In the genomic region with DNA sequence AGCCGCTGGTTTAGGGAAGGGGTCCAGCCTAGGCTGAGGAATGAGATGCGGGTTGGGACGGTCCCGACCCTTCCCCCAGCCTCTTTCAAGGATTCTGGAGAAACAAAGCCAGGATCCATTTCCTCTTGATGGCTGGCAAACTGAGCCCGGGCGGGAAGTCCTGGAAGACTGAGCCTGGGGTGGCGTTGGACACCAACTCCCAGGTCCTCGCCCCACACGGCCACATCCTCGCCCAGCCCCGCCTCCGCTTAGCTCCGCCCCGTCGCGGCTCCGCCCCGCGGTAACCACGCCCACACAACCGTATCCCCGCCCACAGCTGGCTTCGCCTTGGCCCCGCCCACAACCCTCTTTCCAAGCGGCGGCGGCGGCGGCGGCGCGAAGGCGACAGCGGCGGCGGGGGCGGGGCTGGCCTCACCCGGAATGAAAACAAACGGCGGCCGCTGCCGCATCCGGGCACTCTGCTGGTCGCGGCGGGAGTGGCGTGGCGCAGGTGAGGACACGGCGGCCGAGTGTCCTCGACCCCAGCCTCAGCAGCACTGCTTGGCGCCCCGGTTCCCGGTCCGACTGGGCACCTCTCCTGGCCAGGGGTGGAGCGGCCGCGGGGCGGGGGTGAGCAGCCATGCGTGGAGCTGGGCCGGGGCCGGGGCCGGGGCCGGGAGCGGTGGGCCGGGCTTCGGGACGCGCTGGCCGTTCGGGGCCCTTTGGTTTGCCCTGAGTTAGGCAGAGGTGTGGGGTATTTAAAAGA, we compare ENCODE assay signal across 1 cellular context.
TF ChIP-seq lines count a peak whose summit lies in the region.

A gene with protein sequence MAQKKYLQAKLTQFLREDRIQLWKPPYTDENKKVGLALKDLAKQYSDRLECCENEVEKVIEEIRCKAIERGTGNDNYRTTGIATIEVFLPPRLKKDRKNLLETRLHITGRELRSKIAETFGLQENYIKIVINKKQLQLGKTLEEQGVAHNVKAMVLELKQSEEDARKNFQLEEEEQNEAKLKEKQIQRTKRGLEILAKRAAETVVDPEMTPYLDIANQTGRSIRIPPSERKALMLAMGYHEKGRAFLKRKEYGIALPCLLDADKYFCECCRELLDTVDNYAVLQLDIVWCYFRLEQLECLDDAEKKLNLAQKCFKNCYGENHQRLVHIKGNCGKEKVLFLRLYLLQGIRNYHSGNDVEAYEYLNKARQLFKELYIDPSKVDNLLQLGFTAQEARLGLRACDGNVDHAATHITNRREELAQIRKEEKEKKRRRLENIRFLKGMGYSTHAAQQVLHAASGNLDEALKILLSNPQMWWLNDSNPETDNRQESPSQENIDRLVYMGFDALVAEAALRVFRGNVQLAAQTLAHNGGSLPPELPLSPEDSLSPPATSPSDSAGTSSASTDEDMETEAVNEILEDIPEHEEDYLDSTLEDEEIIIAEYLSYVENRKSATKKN (plus strand): TSS at position 456 of the 745 bp plus-strand sequence. CDS start 3,538 bp downstream, outside the sequence.

TF ChIP-seq in HepG2, 621 proteins besides CTCF, POLR2A, EP300 and RAD21 (continued from another document and continues in another):
- TF ChIP-seq, protein P1, sequence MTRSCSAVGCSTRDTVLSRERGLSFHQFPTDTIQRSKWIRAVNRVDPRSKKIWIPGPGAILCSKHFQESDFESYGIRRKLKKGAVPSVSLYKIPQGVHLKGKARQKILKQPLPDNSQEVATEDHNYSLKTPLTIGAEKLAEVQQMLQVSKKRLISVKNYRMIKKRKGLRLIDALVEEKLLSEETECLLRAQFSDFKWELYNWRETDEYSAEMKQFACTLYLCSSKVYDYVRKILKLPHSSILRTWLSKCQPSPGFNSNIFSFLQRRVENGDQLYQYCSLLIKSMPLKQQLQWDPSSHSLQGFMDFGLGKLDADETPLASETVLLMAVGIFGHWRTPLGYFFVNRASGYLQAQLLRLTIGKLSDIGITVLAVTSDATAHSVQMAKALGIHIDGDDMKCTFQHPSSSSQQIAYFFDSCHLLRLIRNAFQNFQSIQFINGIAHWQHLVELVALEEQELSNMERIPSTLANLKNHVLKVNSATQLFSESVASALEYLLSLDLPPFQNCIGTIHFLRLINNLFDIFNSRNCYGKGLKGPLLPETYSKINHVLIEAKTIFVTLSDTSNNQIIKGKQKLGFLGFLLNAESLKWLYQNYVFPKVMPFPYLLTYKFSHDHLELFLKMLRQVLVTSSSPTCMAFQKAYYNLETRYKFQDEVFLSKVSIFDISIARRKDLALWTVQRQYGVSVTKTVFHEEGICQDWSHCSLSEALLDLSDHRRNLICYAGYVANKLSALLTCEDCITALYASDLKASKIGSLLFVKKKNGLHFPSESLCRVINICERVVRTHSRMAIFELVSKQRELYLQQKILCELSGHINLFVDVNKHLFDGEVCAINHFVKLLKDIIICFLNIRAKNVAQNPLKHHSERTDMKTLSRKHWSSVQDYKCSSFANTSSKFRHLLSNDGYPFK (CRISPR knock-in tag; IDR thresholded peaks at IDR 0.05; ENCODE audit: borderline replicate concordance) = no peak
- no peak for TF ChIP-seq KIAA2018 (CRISPR knock-in tag; IDR thresholded peaks at IDR 0.05; ENCODE audit: borderline replicate concordance)
- TF ChIP-seq SP1 (IDR thresholded peaks at IDR 0.05) = no peak
- peak; percentile 91 for TF ChIP-seq SP1 (CRISPR knock-in tag; IDR thresholded peaks at IDR 0.05)
- TF ChIP-seq, protein P2, sequence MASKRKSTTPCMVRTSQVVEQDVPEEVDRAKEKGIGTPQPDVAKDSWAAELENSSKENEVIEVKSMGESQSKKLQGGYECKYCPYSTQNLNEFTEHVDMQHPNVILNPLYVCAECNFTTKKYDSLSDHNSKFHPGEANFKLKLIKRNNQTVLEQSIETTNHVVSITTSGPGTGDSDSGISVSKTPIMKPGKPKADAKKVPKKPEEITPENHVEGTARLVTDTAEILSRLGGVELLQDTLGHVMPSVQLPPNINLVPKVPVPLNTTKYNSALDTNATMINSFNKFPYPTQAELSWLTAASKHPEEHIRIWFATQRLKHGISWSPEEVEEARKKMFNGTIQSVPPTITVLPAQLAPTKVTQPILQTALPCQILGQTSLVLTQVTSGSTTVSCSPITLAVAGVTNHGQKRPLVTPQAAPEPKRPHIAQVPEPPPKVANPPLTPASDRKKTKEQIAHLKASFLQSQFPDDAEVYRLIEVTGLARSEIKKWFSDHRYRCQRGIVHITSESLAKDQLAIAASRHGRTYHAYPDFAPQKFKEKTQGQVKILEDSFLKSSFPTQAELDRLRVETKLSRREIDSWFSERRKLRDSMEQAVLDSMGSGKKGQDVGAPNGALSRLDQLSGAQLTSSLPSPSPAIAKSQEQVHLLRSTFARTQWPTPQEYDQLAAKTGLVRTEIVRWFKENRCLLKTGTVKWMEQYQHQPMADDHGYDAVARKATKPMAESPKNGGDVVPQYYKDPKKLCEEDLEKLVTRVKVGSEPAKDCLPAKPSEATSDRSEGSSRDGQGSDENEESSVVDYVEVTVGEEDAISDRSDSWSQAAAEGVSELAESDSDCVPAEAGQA (IDR thresholded peaks at IDR 0.05; ENCODE audit: low read depth) = no peak
- TF ChIP-seq, protein P2 (CRISPR knock-in tag; IDR thresholded peaks at IDR 0.05; ENCODE audit: borderline replicate concordance) = no peak
- no peak for TF ChIP-seq CBX2 (IDR thresholded peaks at IDR 0.05; ENCODE audit: low read depth, low read length)
- TF ChIP-seq CBX2 (CRISPR knock-in tag; IDR thresholded peaks at IDR 0.05; ENCODE audit: low read depth) = no peak
- TF ChIP-seq NFAT5 (CRISPR knock-in tag; IDR thresholded peaks at IDR 0.05) = no peak
- peak; percentile 88 for TF ChIP-seq PHF8 (CRISPR knock-in tag; IDR thresholded peaks at IDR 0.05)
- TF ChIP-seq FOXM1 (CRISPR knock-in tag; IDR thresholded peaks at IDR 0.05) = no peak
- no peak for TF ChIP-seq MYNN (CRISPR knock-in tag; IDR thresholded peaks at IDR 0.05; ENCODE audit: low read depth)
- no peak for TF ChIP-seq ZNF484 (CRISPR knock-in tag; IDR thresholded peaks at IDR 0.05; ENCODE audit: borderline replicate concordance, low read depth)
- no peak for TF ChIP-seq GRHL1 (CRISPR knock-in tag; conservative IDR thresholded peaks at IDR 0.05)
- TF ChIP-seq, protein P3, sequence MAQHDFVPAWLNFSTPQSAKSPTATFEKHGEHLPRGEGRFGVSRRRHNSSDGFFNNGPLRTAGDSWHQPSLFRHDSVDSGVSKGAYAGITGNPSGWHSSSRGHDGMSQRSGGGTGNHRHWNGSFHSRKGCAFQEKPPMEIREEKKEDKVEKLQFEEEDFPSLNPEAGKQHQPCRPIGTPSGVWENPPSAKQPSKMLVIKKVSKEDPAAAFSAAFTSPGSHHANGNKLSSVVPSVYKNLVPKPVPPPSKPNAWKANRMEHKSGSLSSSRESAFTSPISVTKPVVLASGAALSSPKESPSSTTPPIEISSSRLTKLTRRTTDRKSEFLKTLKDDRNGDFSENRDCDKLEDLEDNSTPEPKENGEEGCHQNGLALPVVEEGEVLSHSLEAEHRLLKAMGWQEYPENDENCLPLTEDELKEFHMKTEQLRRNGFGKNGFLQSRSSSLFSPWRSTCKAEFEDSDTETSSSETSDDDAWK (CRISPR knock-in tag; IDR thresholded peaks at IDR 0.05) = no peak
